In genomic region chr9:4983541-4984165, GRCh38 we compare ENCODE assay signal across 8 cellular contexts. TPM values are rescaled to one million over a fixed set of nuclear protein-coding genes. Genes with fewer than 3 reads are reported as not detected.
A peak's percentile ranks its signal among the peaks of the same experiment; 100 is the strongest.
DNase-seq lines count a peak whose midpoint lies in the region; ATAC-seq and TF ChIP-seq lines count a peak whose summit lies in the region.

No MANE protein-coding gene starts in this region.

- DNase-seq in NOMO-1 treated with DMSO at 0.1 percent for 48 hours (lab: John Stamatoyannopoulos, UW; ENCODE audit: unreplicated experiment) (peak; percentile 39), osteocyte (ENCODE audit: extremely low spot score, unreplicated experiment) (no peak), NCI-H82 (lab: John Stamatoyannopoulos, UW) (no peak), iPS-NIHi11 (ENCODE audit: low spot score) (no peak)

- no peak for TF ChIP-seq CTCF in osteocyte (IDR thresholded peaks at IDR 0.05)

- peak overlapping the region; percentile 96 for H3K27ac ChIP-seq in duodenal mucosa (ENCODE audit: low read depth, low read length)

- H3K9ac ChIP-seq in ES-I3 (ENCODE audit: low read depth, low read length) (peak overlapping the region; percentile 84), duodenal mucosa (ENCODE audit: low read depth in 1 of 2, low read length in 2 of 2) (peak overlapping the region; percentile 84 to 88)

- peak overlapping the region; percentile 81 to 83 for H3K4me3 ChIP-seq in duodenal mucosa (ENCODE audit: low read depth in 1 of 2, low read length in 2 of 2)

- H3K27me3 Mint-ChIP-seq in osteocyte (ENCODE audit: unreplicated experiment), result no peaks in the 10 kb centered on the region

- peaks cover 2% of the 10 kb centered on the region for H3K36me3 Mint-ChIP-seq in osteocyte (ENCODE audit: unreplicated experiment)

- H3K4me1 ChIP-seq in ES-I3 (ENCODE audit: insufficient read depth, low read length), result no peaks in the 10 kb centered on the region; the same call in 1 of the 2 replicates
- H3K4me1 ChIP-seq in duodenal mucosa (ENCODE audit: control insufficient read depth in 1 of 2, insufficient read depth in 2 of 2, low read length in 2 of 2), result peaks cover 24 to 50% of the 10 kb centered on the region in 2 donors

- peak overlapping the region; percentile 88 for H3K4me3 Mint-ChIP-seq in osteocyte (ENCODE audit: unreplicated experiment)

- H3K9me3 ChIP-seq in ES-I3 (ENCODE audit: control insufficient read depth, insufficient read depth, low read length) (no peaks in the 10 kb centered on the region), duodenal mucosa (ENCODE audit: control insufficient read depth in 1 of 2, low read length in 2 of 2) (no peaks in the 10 kb centered on the region)

- H3K27ac Mint-ChIP-seq in osteocyte (ENCODE audit: unreplicated experiment), result peak overlapping the region; percentile 99

- H3K36me3 ChIP-seq in ES-I3 (ENCODE audit: insufficient read depth, low read length) (no peaks in the 10 kb centered on the region), duodenal mucosa (ENCODE audit: control insufficient read depth in 1 of 2, insufficient read depth in 2 of 2, low read length in 2 of 2) (no peaks in the 10 kb centered on the region)

- no peaks in the 10 kb centered on the region for H3K27me3 ChIP-seq in duodenal mucosa (ENCODE audit: control insufficient read depth in 1 of 2, insufficient read depth in 2 of 2, low read length in 2 of 2)

- no peak for ATAC-seq in HG02884 (IDR thresholded peaks at IDR 0.05; ENCODE audit: unreplicated experiment)
- ATAC-seq in HG03378 (IDR thresholded peaks at IDR 0.05; ENCODE audit: unreplicated experiment), result no peak

- H3K4me1 Mint-ChIP-seq in osteocyte (ENCODE audit: unreplicated experiment), result peaks cover 48% of the 10 kb centered on the region

- H3K9me3 Mint-ChIP-seq in osteocyte (ENCODE audit: unreplicated experiment), result no peaks in the 10 kb centered on the region

RNA-seq across cellular contexts. Expression of gene JAK2, which starts 1.4 kb away (rescaled TPM):
- 23.3 and 24.6 TPM in 2 replicates for total RNA-seq in osteocyte
